ENCODE assay signal across 18 cellular contexts in the genomic region with DNA sequence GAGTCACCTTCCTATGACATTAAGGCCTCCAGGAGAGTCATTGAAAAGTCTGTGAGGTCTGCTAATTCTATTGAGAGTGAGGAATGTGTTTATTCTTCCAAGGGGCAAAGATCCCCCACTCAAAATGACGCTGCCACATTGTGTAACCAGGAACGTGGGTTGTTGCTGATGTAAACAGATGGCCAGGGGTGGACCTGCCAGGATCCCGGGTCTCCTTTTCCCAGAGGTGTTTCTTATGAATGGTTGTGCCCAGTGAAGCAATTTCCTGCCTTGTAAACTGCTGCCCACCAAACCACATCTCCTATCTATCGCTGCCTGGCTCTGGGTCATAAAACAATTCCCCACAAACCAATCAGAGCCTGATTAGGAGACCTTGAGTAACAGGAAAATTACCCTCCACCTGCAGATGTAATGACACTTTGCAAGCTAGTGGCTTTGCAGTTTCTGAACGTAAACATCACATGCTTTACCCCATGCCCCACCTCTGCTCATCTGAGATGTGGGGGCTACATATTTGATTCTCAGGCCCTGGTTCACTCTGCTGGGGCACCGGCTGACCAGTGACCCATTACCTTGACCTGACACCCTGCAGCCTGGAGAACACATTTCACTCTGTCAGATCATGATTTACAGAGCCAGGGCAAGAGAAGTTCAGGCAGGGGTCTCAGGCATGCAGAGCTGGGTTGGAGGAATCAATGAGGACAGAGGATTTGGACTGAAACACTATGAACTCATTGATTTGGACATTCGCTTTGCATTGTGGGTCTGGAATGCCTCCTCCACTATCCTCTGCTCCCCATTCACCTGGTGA. TPM values are rescaled to one million over a fixed set of nuclear protein-coding genes. Genes with fewer than 3 reads are reported as not detected.
DNase-seq lines count a peak whose midpoint lies in the region; ATAC-seq and TF ChIP-seq lines count a peak whose summit lies in the region.
"Had no signal": no experiment of that assay in that cellular context is flagged by ENCODE, and none has a peak within 500 bp of the region (broad histone marks: within the 10 kb centered on the region; RNA-seq: fewer than 3 reads in every experiment).

No MANE protein-coding gene starts in this region.

- no peaks in the 10 kb centered on the region for H3K9me3 ChIP-seq in SJSA1 (replicated peaks)
- H3K9me3 ChIP-seq: esophagus squamous epithelium, pancreas had no signal

- no peaks in the 10 kb centered on the region for H3K36me3 ChIP-seq in SJSA1
- H3K36me3 ChIP-seq: esophagus squamous epithelium, pancreas had no signal

- TF ChIP-seq CTCF in AG09309 (IDR thresholded peaks at IDR 0.05; ENCODE audit: control insufficient read depth, insufficient read depth, low read depth, low read length, missing control alignments) = no peak

- peak; percentile 31 for DNase-seq in AG09309 (ENCODE audit: low read depth)
- DNase-seq in HT1080 (ENCODE audit: low read depth) = peak; percentile 56
- DNase-seq in SJSA1 (ENCODE audit: low read depth in 1 of 2, low spot score in 2 of 2) = peak; percentile 78 to 88
- DNase-seq in kidney tubule cell (ENCODE audit: low spot score) = peak; percentile 82
- DNase-seq in GM03348 (ENCODE audit: low spot score) = no peak
- DNase-seq in pons (ENCODE audit: low spot score) = no peak
- DNase-seq: activated CD4-positive, alpha-beta T cell treated with anti-CD3 and anti-CD28 coated beads, Interleukin-2, amount 50 U/mL, for 48 hours; amygdala; DMS53; esophagus squamous epithelium; NCI-H1105 treated with DMSO at 0.1 percent for 48 hours; pancreas; SHP77; substantia nigra had no signal

- H3K27ac ChIP-seq in SJSA1 = peak overlapping the region; percentile 59
- H3K27ac ChIP-seq: coronary artery, esophagus squamous epithelium, pancreas had no signal

- no peaks in the 10 kb centered on the region for H3K27me3 ChIP-seq in SJSA1 (replicated peaks)
- H3K27me3 ChIP-seq: pancreas had no signal

- ATAC-seq in GM18861 (IDR thresholded peaks at IDR 0.05; ENCODE audit: unreplicated experiment) (no peak), HG03439 (IDR thresholded peaks at IDR 0.05; ENCODE audit: unreplicated experiment) (no peak)
- ATAC-seq: GM12878 had no signal

- peaks cover 67% of the 10 kb centered on the region for H3K4me1 ChIP-seq in SJSA1 (replicated peaks)
- H3K4me1 ChIP-seq: esophagus squamous epithelium, pancreas had no signal

- H3K4me3 ChIP-seq in AG09309 (ENCODE audit: control insufficient read depth, low read depth, low read length) (no peak overlapping the region), SJSA1 (no peak overlapping the region)
- H3K4me3 ChIP-seq: coronary artery, esophagus squamous epithelium, GM12878, pancreas had no signal

RNA-seq across cellular contexts. Expression of a gene that starts 33.1 kb away (rescaled TPM):
- total RNA-seq in HT1080 (2014; rRNA removed; shearing (Covaris generic)) = 24.6 and 29.9 TPM in 2 replicates
- polyA plus RNA-seq in HT1080 (2015; cell fraction: cytosol; rRNA removed) = 21.9 and 24.3 TPM in 2 replicates
- polyA plus RNA-seq in HT1080 (2015; cell fraction: nucleus; rRNA removed) = 54.2 and 55.5 TPM in 2 replicates
- total RNA-seq in SJSA1 (2014; rRNA removed; shearing (Covaris generic)) = 23.1 and 29.5 TPM in 2 replicates

Comparison
In these comparisons a context has a peak if more than half of its experiments do, and no peak if none do; other contexts are left out.
1. DNase-seq: peak in AG09309 (single experiment), HT1080 (single experiment), SJSA1 (2 of 2) and kidney tubule cell (single experiment); none in GM03348 (single experiment) and pons (single experiment).